In the genomic region with DNA sequence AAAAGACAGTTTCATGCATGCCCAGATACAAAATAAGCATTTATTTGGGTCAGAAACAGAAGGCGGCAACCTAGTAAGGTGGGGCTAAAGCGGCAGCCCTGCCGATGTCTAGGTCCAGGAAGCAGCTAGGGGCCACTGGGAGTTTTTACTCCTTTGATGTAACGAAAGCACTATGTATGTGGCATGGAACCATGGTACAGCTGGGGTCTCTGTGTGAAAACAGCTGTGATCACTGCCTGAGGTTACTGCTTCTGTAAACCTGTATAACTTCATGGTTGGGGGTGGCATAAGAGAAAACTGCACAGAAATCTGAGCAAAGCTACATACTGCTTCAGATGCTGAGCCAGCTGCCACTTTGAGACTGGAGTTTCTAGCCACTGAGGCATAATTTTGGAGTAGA, we compare ENCODE assay signal across 1 cellular context.
TF ChIP-seq lines count a peak whose summit lies in the region.

No MANE protein-coding gene starts in this region.

TF ChIP-seq in H1, 55 proteins besides CTCF, POLR2A, EP300 and RAD21 (continued from another document):
- TF ChIP-seq, protein P1, sequence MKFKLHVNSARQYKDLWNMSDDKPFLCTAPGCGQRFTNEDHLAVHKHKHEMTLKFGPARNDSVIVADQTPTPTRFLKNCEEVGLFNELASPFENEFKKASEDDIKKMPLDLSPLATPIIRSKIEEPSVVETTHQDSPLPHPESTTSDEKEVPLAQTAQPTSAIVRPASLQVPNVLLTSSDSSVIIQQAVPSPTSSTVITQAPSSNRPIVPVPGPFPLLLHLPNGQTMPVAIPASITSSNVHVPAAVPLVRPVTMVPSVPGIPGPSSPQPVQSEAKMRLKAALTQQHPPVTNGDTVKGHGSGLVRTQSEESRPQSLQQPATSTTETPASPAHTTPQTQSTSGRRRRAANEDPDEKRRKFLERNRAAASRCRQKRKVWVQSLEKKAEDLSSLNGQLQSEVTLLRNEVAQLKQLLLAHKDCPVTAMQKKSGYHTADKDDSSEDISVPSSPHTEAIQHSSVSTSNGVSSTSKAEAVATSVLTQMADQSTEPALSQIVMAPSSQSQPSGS (IDR thresholded peaks at IDR 0.05; ENCODE audit: low read length): no peak
- TF ChIP-seq SIN3A (conservative IDR thresholded peaks at IDR 0.05 in 1 of 2, IDR thresholded peaks at IDR 0.05 in 1 of 2; ENCODE audit: low read depth in 1 of 2, low read length in 2 of 2) (no peak), ZNF274 (IDR thresholded peaks at IDR 0.05; ENCODE audit: borderline replicate concordance, extremely low read depth, low read length) (no peak), CBX8 (IDR thresholded peaks at IDR 0.05; ENCODE audit: borderline replicate concordance, low read depth, low read length) (no peak), HDAC6 (IDR thresholded peaks at IDR 0.05; ENCODE audit: low read depth, low read length) (no peak), BCL11A (IDR thresholded peaks at IDR 0.05; ENCODE audit: low read depth in 2 of 2, low read length in 2 of 2) (no peak), BACH1 (IDR thresholded peaks at IDR 0.05; ENCODE audit: low read length) (no peak), TCF12 (IDR thresholded peaks at IDR 0.05; ENCODE audit: low read depth, low read length) (no peak)
TF ChIP-seq in H1: peak in this region for 0.
